1 cellular context compared by ENCODE assay signal in genomic region chr17:58338907-58339774, GRCh38.
TF ChIP-seq lines count a peak whose summit lies in the region.

No MANE protein-coding gene starts in this region.

TF ChIP-seq in GM12878, 131 proteins besides CTCF, POLR2A, EP300 and RAD21 (continued from another document and continues in another):
- TF ChIP-seq GATAD2B (conservative IDR thresholded peaks at IDR 0.05; ENCODE audit: low read depth) (peak; percentile 78; the same call in 1 of the 2 replicates), BRCA1 (IDR thresholded peaks at IDR 0.05; ENCODE audit: low read depth, low read length) (0 out of 2 replicates have a peak, but pooled peaks have one; percentile 22), TAF1 (IDR thresholded peaks at IDR 0.05; ENCODE audit: borderline replicate concordance, low read depth, low read length) (peak; percentile 98), GABPA (IDR thresholded peaks at IDR 0.05; ENCODE audit: low read depth) (no peak), STAT1 (conservative IDR thresholded peaks at IDR 0.05) (peak; percentile 78; the same call in 1 of the 2 replicates), PAX5 (IDR thresholded peaks at IDR 0.05; ENCODE audit: borderline replicate concordance, low read depth, low read length) (peak; percentile 76), NFIC (IDR thresholded peaks at IDR 0.05; ENCODE audit: low read depth, low read length) (no peak), NFXL1 (IDR thresholded peaks at IDR 0.05; ENCODE audit: borderline replicate concordance) (no peak), STAT3 (IDR thresholded peaks at IDR 0.05; ENCODE audit: low read depth, low read length) (no peak), RB1 (IDR thresholded peaks at IDR 0.05; ENCODE audit: borderline replicate concordance) (0 out of 2 replicates have a peak, but pooled peaks have one; percentile 41), ATF7 (IDR thresholded peaks at IDR 0.05; ENCODE audit: low read depth) (peak; percentile 75), SKIL (IDR thresholded peaks at IDR 0.05; ENCODE audit: low read depth, poor library complexity, severe bottlenecking) (no peak), HDGF (IDR thresholded peaks at IDR 0.05) (peak; percentile 91), YBX1 (IDR thresholded peaks at IDR 0.05) (no peak), ZBTB40 (IDR thresholded peaks at IDR 0.05; ENCODE audit: borderline replicate concordance) (no peak; the same call in 1 of the 2 replicates), E2F8 (IDR thresholded peaks at IDR 0.05; ENCODE audit: low read depth, partially characterized antibody) (no peak), ZNF622 (IDR thresholded peaks at IDR 0.05) (no peak), POLR2AphosphoS2 (IDR thresholded peaks at IDR 0.05; ENCODE audit: low read depth, low read length) (peak; percentile 98), SP1 (IDR thresholded peaks at IDR 0.05; ENCODE audit: low read depth, low read length) (peak; percentile 58), CEBPZ (IDR thresholded peaks at IDR 0.05; ENCODE audit: low read depth, low read length) (no peak; the same call in 1 of the 2 replicates), ZNF274 (IDR thresholded peaks at IDR 0.05; ENCODE audit: insufficient read depth, insufficient read length) (no peak), CHD4 (IDR thresholded peaks at IDR 0.05) (no peak), CBX3 (IDR thresholded peaks at IDR 0.05; ENCODE audit: borderline replicate concordance, low read depth) (no peak), TCF7 (IDR thresholded peaks at IDR 0.05; ENCODE audit: borderline replicate concordance) (no peak), RUNX3 (IDR thresholded peaks at IDR 0.05; ENCODE audit: low read length) (no peak), HDAC6 (IDR thresholded peaks at IDR 0.05; ENCODE audit: unreplicated experiment) (no peak), SMAD5 (IDR thresholded peaks at IDR 0.05; ENCODE audit: low read depth) (peak; percentile 97), IRF4 (IDR thresholded peaks at IDR 0.05; ENCODE audit: low read depth, low read length) (peak; percentile 49; the same call in 1 of the 2 replicates), EED (IDR thresholded peaks at IDR 0.05; ENCODE audit: low read depth) (peak; percentile 87), MLLT1 (IDR thresholded peaks at IDR 0.05) (peak; percentile 99), KDM1A (IDR thresholded peaks at IDR 0.05; ENCODE audit: borderline replicate concordance) (no peak), BCL11A (IDR thresholded peaks at IDR 0.05; ENCODE audit: low read depth, low read length) (no peak), RELA (IDR thresholded peaks at IDR 0.05; ENCODE audit: borderline replicate concordance, partially characterized antibody) (peak; percentile 68), RELB (IDR thresholded peaks at IDR 0.05; ENCODE audit: low read depth) (peak; percentile 69), DPF2 (IDR thresholded peaks at IDR 0.05) (no peak; the same call in 1 of the 2 replicates), PBX3 (IDR thresholded peaks at IDR 0.05; ENCODE audit: insufficient replicate concordance, low read depth, low read length) (peak; percentile 59), ZNF592 (IDR thresholded peaks at IDR 0.05) (no peak), RFX5 (IDR thresholded peaks at IDR 0.05; ENCODE audit: low read depth, low read length) (no peak), NRF1 (conservative IDR thresholded peaks at IDR 0.05; ENCODE audit: low read depth, low read length) (no peak), TCF3 (IDR thresholded peaks at IDR 0.05; ENCODE audit: borderline replicate concordance, insufficient read depth, low read depth, low read length) (peak; percentile 82), RCOR1 (conservative IDR thresholded peaks at IDR 0.05; ENCODE audit: low read depth, low read length) (no peak)
